ENCODE assay signal across 9 cellular contexts in the genomic region with DNA sequence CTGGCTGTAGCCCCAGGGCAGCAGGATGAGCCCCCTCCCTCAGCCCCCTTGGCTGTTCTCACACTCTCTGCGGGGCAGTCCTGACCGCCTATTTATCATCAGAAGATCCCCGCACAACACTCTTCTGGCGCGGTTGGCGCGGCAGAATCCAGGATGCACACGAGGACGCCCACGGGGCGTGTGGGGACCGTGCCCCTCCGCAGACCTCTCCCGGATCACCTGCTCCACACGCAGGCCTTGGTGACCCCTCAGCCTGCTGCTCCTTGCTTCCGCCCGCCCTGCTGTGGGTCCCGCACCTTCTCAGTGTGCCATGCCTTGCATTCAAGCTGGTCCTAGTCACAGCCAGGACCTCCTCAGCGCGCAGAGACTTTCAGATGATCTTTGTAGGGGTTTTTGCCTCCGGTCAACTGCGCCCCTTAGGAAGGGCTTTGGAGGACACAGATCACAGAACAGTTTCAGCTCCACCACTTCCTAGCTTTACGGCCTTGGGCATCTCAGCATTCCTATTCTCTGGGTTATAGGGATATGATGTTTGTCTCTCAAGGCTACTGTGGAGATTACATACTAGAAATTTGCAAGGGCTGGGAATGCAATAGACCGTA. TPM values are rescaled to one million over a fixed set of nuclear protein-coding genes. Genes with fewer than 3 reads are reported as not detected.
DNase-seq lines count a peak whose midpoint lies in the region; ATAC-seq, FAIRE-seq and TF ChIP-seq lines count a peak whose summit lies in the region.
"Had no signal": no experiment of that assay in that cellular context is flagged by ENCODE, and none has a peak within 500 bp of the region (broad histone marks: within the 10 kb centered on the region; RNA-seq: fewer than 3 reads in every experiment).

No MANE protein-coding gene starts in this region.

- H3K27ac Mint-ChIP-seq in activated naive CD4-positive, alpha-beta T cell treated with anti-CD3 and anti-CD28 coated beads, Interleukin-2, amount 10 ng/mL, durations not matched to agents 7 days and 5 days = no peak overlapping the region
- peak overlapping the region; percentile 40 for H3K27ac Mint-ChIP-seq in mesothelial cell of epicardium

- in situ Hi-C loops in astrocyte of the cerebellum (cut with HindIII; ENCODE audit: low sequenced_read_pairs) = no loop called here

- DNase-seq in activated naive CD4-positive, alpha-beta T cell treated with anti-CD3 and anti-CD28 coated beads, Interleukin-2, amount 10 ng/mL, durations not matched to agents 7 days and 5 days = no peak
- DNase-seq in activated naive CD4-positive, alpha-beta T cell treated with anti-CD3 and anti-CD28 coated beads, Interleukin-2, amount 50 U/mL, for 16 hours = no peak
- DNase-seq in astrocyte of the cerebellum (ENCODE audit: low read depth) (no peak), mesothelial cell of epicardium (ENCODE audit: low spot score in 2 of 2, unreplicated experiment in 2 of 2) (no peak), thoracic aorta (ENCODE audit: low spot score) (no peak), activated gamma-delta T cell (lab: John Stamatoyannopoulos, UW) (no peak), GM19239 (ENCODE audit: insufficient read length, low spot score) (no peak)
- DNase-seq: Peyer's patch had no signal

- no peak overlapping the region for H3K27ac ChIP-seq in thoracic aorta
- H3K27ac ChIP-seq: Peyer's patch had no signal

- peaks cover 4% of the 10 kb centered on the region for H3K4me1 Mint-ChIP-seq in activated naive CD4-positive, alpha-beta T cell treated with anti-CD3 and anti-CD28 coated beads, Interleukin-2, amount 10 ng/mL, durations not matched to agents 7 days and 5 days
- H3K4me1 Mint-ChIP-seq in mesothelial cell of epicardium = peaks cover 36% of the 10 kb centered on the region

- H3K4me1 ChIP-seq in thoracic aorta (ENCODE audit: control insufficient read depth in 1 of 2, low read depth in 2 of 2) = peaks cover 0 to 23% of the 10 kb centered on the region in 2 donors

- H3K4me3 ChIP-seq in astrocyte of the cerebellum (ENCODE audit: low read depth, low read length) = peak overlapping the region; percentile 52
- H3K4me3 ChIP-seq in thoracic aorta = peak overlapping the region; percentile 70

- H3K9me3 ChIP-seq in thoracic aorta = no peaks in the 10 kb centered on the region
- H3K9me3 ChIP-seq: Peyer's patch had no signal

- H3K4me3 Mint-ChIP-seq in activated naive CD4-positive, alpha-beta T cell treated with anti-CD3 and anti-CD28 coated beads, Interleukin-2, amount 10 ng/mL, durations not matched to agents 7 days and 5 days = peak overlapping the region; percentile 55
- peak overlapping the region; percentile 77 for H3K4me3 Mint-ChIP-seq in mesothelial cell of epicardium

- CTCF ChIA-PET in activated naive CD4-positive, alpha-beta T cell treated with anti-CD3 and anti-CD28 coated beads, Interleukin-2, amount 10 ng/mL, durations not matched to agents 7 days and 5 days (lab: Charles Lee) = interaction anchor here (0.7 to 1.7 kb wide), 3 partner anchors 20 to 74 kb away, joined by 3 to 11 read pairs (median 5); no protein-coding TSS in a partner anchor

- no peaks in the 10 kb centered on the region for H3K27me3 ChIP-seq in thoracic aorta (replicated peaks; ENCODE audit: insufficient read depth)

- ATAC-seq in thoracic aorta (ENCODE audit: insufficient number of reproducible peaks, low FRiP score, low read depth) (no peak), GM21367 (IDR thresholded peaks at IDR 0.05; ENCODE audit: unreplicated experiment) (no peak)

- no peaks in the 10 kb centered on the region for H3K36me3 ChIP-seq in thoracic aorta
- H3K36me3 ChIP-seq: Peyer's patch had no signal

- no peak for FAIRE-seq in GM19239 (lab: Jason Lieb, UNC)

- TF ChIP-seq CTCF in astrocyte of the cerebellum (IDR thresholded peaks at IDR 0.05; ENCODE audit: low read depth, low read length, missing control alignments) (no peak), mesothelial cell of epicardium (IDR thresholded peaks at IDR 0.05; ENCODE audit: unreplicated experiment) (no peak), thoracic aorta (IDR thresholded peaks at IDR 0.05) (no peak)

- no peaks in the 10 kb centered on the region for H3K36me3 Mint-ChIP-seq in activated naive CD4-positive, alpha-beta T cell treated with anti-CD3 and anti-CD28 coated beads, Interleukin-2, amount 10 ng/mL, durations not matched to agents 7 days and 5 days
- no peaks in the 10 kb centered on the region for H3K36me3 Mint-ChIP-seq in mesothelial cell of epicardium

- no peaks in the 10 kb centered on the region for H3K9me3 Mint-ChIP-seq in activated naive CD4-positive, alpha-beta T cell treated with anti-CD3 and anti-CD28 coated beads, Interleukin-2, amount 10 ng/mL, durations not matched to agents 7 days and 5 days
- H3K9me3 Mint-ChIP-seq in mesothelial cell of epicardium = no peaks in the 10 kb centered on the region

- peaks cover 64% of the 10 kb centered on the region for H3K27me3 Mint-ChIP-seq in activated naive CD4-positive, alpha-beta T cell treated with anti-CD3 and anti-CD28 coated beads, Interleukin-2, amount 10 ng/mL, durations not matched to agents 7 days and 5 days
- H3K27me3 Mint-ChIP-seq in mesothelial cell of epicardium (ENCODE audit: low read depth) = peaks cover 10% of the 10 kb centered on the region

RNA-seq across cellular contexts. Expression of gene TUB, which starts 0.8 kb away (rescaled TPM):
- total RNA-seq in mesothelial cell of epicardium = 51.7 to 53.4 TPM (median 52.8 TPM) in 3 replicates
- total RNA-seq in thoracic aorta = 1 to 10 TPM; 6.9 to 8.9 TPM
